Comparison of ENCODE assay signal across 8 cellular contexts in the genomic region with DNA sequence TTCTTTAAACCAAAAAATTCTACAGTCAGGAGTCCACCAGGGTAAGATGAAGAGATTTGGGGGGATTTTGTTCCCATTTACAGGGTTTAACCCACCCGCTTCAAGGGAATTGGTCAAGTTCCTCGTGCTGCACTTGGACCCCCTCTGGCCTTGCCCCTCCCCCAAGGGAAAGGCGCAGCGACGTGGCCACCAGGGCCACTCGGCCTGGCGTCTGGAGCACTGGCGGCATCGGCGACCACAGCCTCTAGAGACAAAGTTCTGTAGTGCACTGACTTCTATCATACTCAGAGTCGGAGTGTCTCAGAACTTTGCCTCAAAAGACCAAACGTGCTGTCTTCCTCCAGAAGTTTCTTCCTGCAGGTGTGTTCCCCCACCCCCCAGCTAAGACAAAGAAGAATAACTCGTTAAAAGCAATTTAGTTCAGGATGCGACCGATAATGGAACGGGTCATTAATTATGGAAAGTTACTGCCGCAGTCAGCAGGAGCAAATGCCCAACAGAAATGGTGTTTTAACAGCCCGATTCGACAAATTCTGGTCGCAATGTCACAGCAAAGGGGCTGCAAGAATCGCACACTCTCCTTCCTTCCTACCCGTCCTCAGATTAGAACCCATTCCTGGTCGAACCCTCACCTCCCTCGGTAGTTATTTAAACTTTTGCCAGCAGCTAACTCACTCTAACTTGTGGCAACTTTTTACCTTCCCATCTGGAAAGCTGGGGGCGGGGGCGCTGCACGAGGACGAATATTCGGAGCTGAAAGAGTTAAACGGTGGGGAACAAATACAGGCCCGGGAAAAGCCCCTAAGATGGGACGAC.
DNase-seq lines count a peak whose midpoint lies in the region; ATAC-seq and TF ChIP-seq lines count a peak whose summit lies in the region.

No MANE protein-coding gene starts in this region.

- H3K79me2 ChIP-seq in DND-41 (ENCODE audit: insufficient read depth, low read length) = no peaks in the 10 kb centered on the region

- intact Hi-C loops in lower lobe of right lung (cut with DNase I) = no loop called here

- H4K20me1 ChIP-seq in DND-41 (ENCODE audit: insufficient read depth, low read length) = no peaks in the 10 kb centered on the region

- peak overlapping the region; percentile 57 for H3K9ac ChIP-seq in DND-41 (ENCODE audit: low read depth, low read length)

- DNase-seq in DND-41 (no peak), astrocyte of the spinal cord (ENCODE audit: low read depth, low spot score) (no peak), lower lobe of right lung (no peak), Kasumi-1 (lab: John Stamatoyannopoulos, UW) (no peak), NCI-H446 (lab: John Stamatoyannopoulos, UW) (no peak), DMS 273 (lab: John Stamatoyannopoulos, UW; ENCODE audit: unreplicated experiment) (no peak)

- H3K36me3 ChIP-seq in DND-41 (ENCODE audit: insufficient read depth, low read length) (no peaks in the 10 kb centered on the region), lower lobe of right lung (no peaks in the 10 kb centered on the region)

- no peak for ATAC-seq in DND-41 (ENCODE audit: insufficient read depth, low read depth)
- peak; percentile 37 for ATAC-seq in HG03354 (IDR thresholded peaks at IDR 0.05; ENCODE audit: poor library complexity, severe bottlenecking, unreplicated experiment)
- ATAC-seq in lower lobe of right lung = peak in 1 of 2 donors; percentile 28
- no peak for ATAC-seq in HG02798 (IDR thresholded peaks at IDR 0.05; ENCODE audit: poor library complexity, unreplicated experiment)

- H3K4me1 ChIP-seq in DND-41 (ENCODE audit: insufficient read depth, low read length) (peaks cover 15% of the 10 kb centered on the region), lower lobe of right lung (peaks cover 13% of the 10 kb centered on the region)

- in situ Hi-C loops in astrocyte of the spinal cord (cut with HindIII; ENCODE audit: low sequenced_read_pairs) = no loop called here

- no peaks in the 10 kb centered on the region for H3K27me3 ChIP-seq in DND-41 (ENCODE audit: insufficient read depth, low read length, poor library complexity)
- H3K27me3 ChIP-seq in lower lobe of right lung (ENCODE audit: low read depth) = peaks cover 22% of the 10 kb centered on the region

- TF ChIP-seq CTCF in DND-41 (IDR thresholded peaks at IDR 0.05; ENCODE audit: borderline replicate concordance, extremely low read depth, low read length, poor library complexity, severe bottlenecking) = no peak
- no peak for TF ChIP-seq CTCF in astrocyte of the spinal cord (IDR thresholded peaks at IDR 0.05; ENCODE audit: low read depth, low read length)
- no peak for TF ChIP-seq CTCF in lower lobe of right lung (IDR thresholded peaks at IDR 0.05)

- peak overlapping the region; percentile 32 to 61; a peak in 3 of 4 replicates for H3K4me3 ChIP-seq in DND-41 (ENCODE audit: low read depth in 1 of 2, low read length in 2 of 2)
- H3K4me3 ChIP-seq in astrocyte of the spinal cord (ENCODE audit: low read depth, low read length) = peak overlapping the region; percentile 31
- H3K4me3 ChIP-seq in lower lobe of right lung = peak overlapping the region; percentile 76

- H3K27ac ChIP-seq in DND-41 (ENCODE audit: low read length) (no peak overlapping the region), lower lobe of right lung (peak overlapping the region; percentile 68)

- H3K9me3 ChIP-seq in DND-41 (ENCODE audit: insufficient read depth, low read length, severe bottlenecking) = no peaks in the 10 kb centered on the region
- no peaks in the 10 kb centered on the region for H3K9me3 ChIP-seq in lower lobe of right lung

- peak overlapping the region; percentile 67; the same call in 1 of the 2 replicates for H2AFZ ChIP-seq in DND-41 (ENCODE audit: low read depth, low read length)

- peak overlapping the region; percentile 70 for H3K4me2 ChIP-seq in DND-41 (ENCODE audit: insufficient read depth, low read length)
